In genomic region chr1:115185351-115185750, GRCh38 we compare ENCODE assay signal across 22 cellular contexts.
DNase-seq lines count a peak whose midpoint lies in the region; ATAC-seq and TF ChIP-seq lines count a peak whose summit lies in the region.
"Had no signal": no experiment of that assay in that cellular context is flagged by ENCODE, and none has a peak within 500 bp of the region (broad histone marks: within the 10 kb centered on the region; RNA-seq: fewer than 3 reads in every experiment).

No MANE protein-coding gene starts in this region.

- DNase-seq in activated CD4-positive, alpha-beta T cell treated with anti-CD3 and anti-CD28 coated beads, Interleukin-2, amount 10 ng/mL, durations not matched to agents 24 days and 14 days: no peak
- no peak for DNase-seq in activated CD4-positive, alpha-beta T cell treated with anti-CD3 and anti-CD28 coated beads for 1 hour
- DNase-seq in RWPE2 (ENCODE audit: low spot score): no peak
- no peak for DNase-seq in left ventricle myocardium superior
- DNase-seq in tibial artery: peak in 1 of 2 donors; percentile 71
- no peak for DNase-seq in GF-D8 (lab: John Stamatoyannopoulos, UW)
- DNase-seq in NCI-H128 (lab: John Stamatoyannopoulos, UW; ENCODE audit: unreplicated experiment): no peak
- DNase-seq: activated CD4-positive, alpha-beta T cell treated with anti-CD3 and anti-CD28 coated beads, Interleukin-2, amount 50 U/mL, for 1 hour; activated CD8-positive, alpha-beta memory T cell treated with anti-CD3 and anti-CD28 coated beads, Interleukin-2, amount 50 U/mL, for 48 hours; activated naive CD4-positive, alpha-beta T cell treated with anti-CD3 and anti-CD28 coated beads, Interleukin-2, amount 10 ng/mL, durations not matched to agents 7 days and 5 days; colonic mucosa; DMS153; hypothalamus; islet precursor cell; mesendoderm; NCI-H2029; NCI-H345; stimulated activated CD4-positive, alpha-beta T cell treated with anti-CD3 and anti-CD28 coated beads, Interleukin-2, amount 100 ng/mL, for 48 hours; stimulated activated naive CD8-positive, alpha-beta T cell treated with anti-CD3 and anti-CD28 coated beads, Interleukin-15, amount 100 ng/mL, for 72 hours had no signal

- H3K36me3 Mint-ChIP-seq in activated CD4-positive, alpha-beta T cell treated with anti-CD3 and anti-CD28 coated beads, Interleukin-2, amount 10 ng/mL, durations not matched to agents 24 days and 14 days (ENCODE audit: low read depth): no peaks in the 10 kb centered on the region
- H3K36me3 Mint-ChIP-seq: activated naive CD4-positive, alpha-beta T cell treated with anti-CD3 and anti-CD28 coated beads, Interleukin-2, amount 10 ng/mL, durations not matched to agents 7 days and 5 days; natural killer cell treated with Interleukin-12 subunit alpha and Interleukin-12 subunit beta and Interleukin-15 and Interleukin-18, amount 100 ng/mL, for 72 hours had no signal

- H3K36me3 ChIP-seq in RWPE2 (ENCODE audit: low read depth): no peaks in the 10 kb centered on the region
- H3K36me3 ChIP-seq in tibial artery: no peaks in the 10 kb centered on the region
- H3K36me3 ChIP-seq: colonic mucosa had no signal

- intact Hi-C loops in activated CD4-positive, alpha-beta T cell treated with anti-CD3 and anti-CD28 coated beads, Interleukin-2, amount 10 ng/mL, durations not matched to agents 24 days and 14 days (cut with micrococcal nuclease): loop anchor here (2.0 kb wide), 1 partner anchor 17 kb away; no protein-coding TSS in a partner anchor
- intact Hi-C loops in left ventricle myocardium superior (cut with micrococcal nuclease): no loop called here
- intact Hi-C loops in tibial artery (cut with DNase I; ENCODE audit: low total_unique reads): loop anchor here (10.0 kb wide), 1 partner anchor 51 kb away; no protein-coding TSS in a partner anchor

- TF ChIP-seq CTCF in RWPE2 (IDR thresholded peaks at IDR 0.05; ENCODE audit: poor library complexity, severe bottlenecking) (no peak), tibial artery (IDR thresholded peaks at IDR 0.05) (no peak)

- peaks cover 9% of the 10 kb centered on the region for H3K4me1 Mint-ChIP-seq in activated CD4-positive, alpha-beta T cell treated with anti-CD3 and anti-CD28 coated beads, Interleukin-2, amount 10 ng/mL, durations not matched to agents 24 days and 14 days
- H3K4me1 Mint-ChIP-seq: activated naive CD4-positive, alpha-beta T cell treated with anti-CD3 and anti-CD28 coated beads, Interleukin-2, amount 10 ng/mL, durations not matched to agents 7 days and 5 days had no signal

- ATAC-seq in RWPE2 (ENCODE audit: low read depth): no peak
- peak; percentile 3 for ATAC-seq in left ventricle myocardium superior
- ATAC-seq in GM21717 (IDR thresholded peaks at IDR 0.05; ENCODE audit: unreplicated experiment): no peak
- ATAC-seq: natural killer cell treated with Interleukin-12 subunit alpha and Interleukin-12 subunit beta and Interleukin-15 and Interleukin-18, amount 100 ng/mL, for 72 hours had no signal

- peaks cover 1% of the 10 kb centered on the region for H3K27me3 Mint-ChIP-seq in activated CD4-positive, alpha-beta T cell treated with anti-CD3 and anti-CD28 coated beads, Interleukin-2, amount 10 ng/mL, durations not matched to agents 24 days and 14 days

- peak overlapping the region; percentile 42 for H3K27ac ChIP-seq in RWPE2 (ENCODE audit: poor library complexity, severe bottlenecking)
- peak overlapping the region; percentile 80 to 83 for H3K27ac ChIP-seq in tibial artery
- H3K27ac ChIP-seq: colonic mucosa had no signal

- no peak overlapping the region for H3K4me3 Mint-ChIP-seq in activated CD4-positive, alpha-beta T cell treated with anti-CD3 and anti-CD28 coated beads, Interleukin-2, amount 10 ng/mL, durations not matched to agents 24 days and 14 days
- H3K4me3 Mint-ChIP-seq: activated naive CD4-positive, alpha-beta T cell treated with anti-CD3 and anti-CD28 coated beads, Interleukin-2, amount 10 ng/mL, durations not matched to agents 7 days and 5 days; natural killer cell treated with Interleukin-12 subunit alpha and Interleukin-12 subunit beta and Interleukin-15 and Interleukin-18, amount 100 ng/mL, for 72 hours; stimulated activated naive CD8-positive, alpha-beta T cell treated with anti-CD3 and anti-CD28 coated beads, Interleukin-15, amount 100 ng/mL, for 72 hours had no signal

- H3K4me1 ChIP-seq in RWPE2 (ENCODE audit: insufficient read depth, poor library complexity, severe bottlenecking): peaks cover 26% of the 10 kb centered on the region
- H3K4me1 ChIP-seq in tibial artery: peaks cover 0 to 55% (median 37%) of the 10 kb centered on the region in 4 donors
- H3K4me1 ChIP-seq: colonic mucosa had no signal

- H3K4me3 ChIP-seq in RWPE2 (ENCODE audit: severe bottlenecking) (no peak overlapping the region), tibial artery (peak overlapping the region; percentile 27 to 32)
- H3K4me3 ChIP-seq: colonic mucosa, skin epidermis had no signal

- H3K9me3 Mint-ChIP-seq in activated CD4-positive, alpha-beta T cell treated with anti-CD3 and anti-CD28 coated beads, Interleukin-2, amount 10 ng/mL, durations not matched to agents 24 days and 14 days: no peaks in the 10 kb centered on the region
- H3K9me3 Mint-ChIP-seq: activated naive CD4-positive, alpha-beta T cell treated with anti-CD3 and anti-CD28 coated beads, Interleukin-2, amount 10 ng/mL, durations not matched to agents 7 days and 5 days; natural killer cell treated with Interleukin-12 subunit alpha and Interleukin-12 subunit beta and Interleukin-15 and Interleukin-18, amount 100 ng/mL, for 72 hours; stimulated activated naive CD8-positive, alpha-beta T cell treated with anti-CD3 and anti-CD28 coated beads, Interleukin-15, amount 100 ng/mL, for 72 hours had no signal

- H3K9me3 ChIP-seq in RWPE2 (ENCODE audit: severe bottlenecking) (no peaks in the 10 kb centered on the region), tibial artery (no peaks in the 10 kb centered on the region)
- H3K9me3 ChIP-seq: colonic mucosa had no signal

- H3K27me3 ChIP-seq in RWPE2 (ENCODE audit: insufficient read depth, poor library complexity, severe bottlenecking) (no peaks in the 10 kb centered on the region), tibial artery (no peaks in the 10 kb centered on the region)
- H3K27me3 ChIP-seq: colonic mucosa had no signal

- peak overlapping the region; percentile 84 for H3K27ac Mint-ChIP-seq in activated CD4-positive, alpha-beta T cell treated with anti-CD3 and anti-CD28 coated beads, Interleukin-2, amount 10 ng/mL, durations not matched to agents 24 days and 14 days
- H3K27ac Mint-ChIP-seq: activated naive CD4-positive, alpha-beta T cell treated with anti-CD3 and anti-CD28 coated beads, Interleukin-2, amount 10 ng/mL, durations not matched to agents 7 days and 5 days; natural killer cell treated with Interleukin-12 subunit alpha and Interleukin-12 subunit beta and Interleukin-15 and Interleukin-18, amount 100 ng/mL, for 72 hours; stimulated activated naive CD8-positive, alpha-beta T cell treated with anti-CD3 and anti-CD28 coated beads, Interleukin-15, amount 100 ng/mL, for 72 hours had no signal
